Comparison of ENCODE assay signal across 15 cellular contexts in genomic region chr12:30719060-30719459, GRCh38. TPM values are rescaled to one million over a fixed set of nuclear protein-coding genes. Genes with fewer than 3 reads are reported as not detected.
DNase-seq lines count a peak whose midpoint lies in the region; TF ChIP-seq lines count a peak whose summit lies in the region.
"Had no signal": no experiment of that assay in that cellular context is flagged by ENCODE, and none has a peak within 500 bp of the region (broad histone marks: within the 10 kb centered on the region; RNA-seq: fewer than 3 reads in every experiment).

No MANE protein-coding gene starts in this region.

- H2AFZ ChIP-seq in KMS-11 (ENCODE audit: low read depth): peak overlapping the region; percentile 0; the same call in 1 of the 2 replicates

- TF ChIP-seq CTCF in AG09319 (IDR thresholded peaks at IDR 0.05; ENCODE audit: low read depth, low read length) (no peak), KMS-11 (conservative IDR thresholded peaks at IDR 0.05; ENCODE audit: low read depth, low read length) (no peak), glutamatergic neuron (IDR thresholded peaks at IDR 0.05; ENCODE audit: partially characterized antibody, unreplicated experiment) (no peak)

- DNase-seq in AG09319 (ENCODE audit: extremely low read depth, low read depth): peak; percentile 52
- DNase-seq in T47D (ENCODE audit: low read depth in 1 of 2, low spot score in 1 of 2): peak; percentile 14 to 78
- DNase-seq in left kidney (ENCODE audit: low read depth, low spot score): peak; percentile 10
- DNase-seq in glutamatergic neuron: no peak
- DNase-seq in mesenteric fat pad (ENCODE audit: low spot score): no peak
- DNase-seq in SIG-M5 treated with dmso at 0.1 percent for 504 hours (lab: John Stamatoyannopoulos, UW; ENCODE audit: unreplicated experiment): no peak
- DNase-seq in pons (ENCODE audit: low spot score): no peak
- DNase-seq: caudate nucleus, erythroblast, NCI-H1417, SJCRH30 had no signal

- no peaks in the 10 kb centered on the region for H3K36me3 ChIP-seq in KMS-11 (ENCODE audit: insufficient read depth)

- no peak overlapping the region for H3K4me3 Mint-ChIP-seq in glutamatergic neuron (ENCODE audit: unreplicated experiment)
- H3K4me3 Mint-ChIP-seq: activated T-helper 1 cell treated with anti-CD3 and anti-CD28 coated beads, Interleukin-12 subunit alpha, Interleukin-12 subunit beta, Interleukin-2, Interleukin-4 antibody, amounts not matched to agents 30 ng/mL and 10 ng/mL and 1 ng/mL, durations not matched to agents 14 hours and 24 hours and 36 hours; CD14-positive monocyte; natural killer cell treated with Interleukin-12 subunit alpha and Interleukin-12 subunit beta and Interleukin-15 and Interleukin-18, amount 100 ng/mL, for 72 hours had no signal

- no peaks in the 10 kb centered on the region for H4K20me1 ChIP-seq in KMS-11 (ENCODE audit: insufficient read depth)

- no peaks in the 10 kb centered on the region for H3K79me2 ChIP-seq in KMS-11 (ENCODE audit: insufficient read depth, low read depth)

- H3K27me3 Mint-ChIP-seq in glutamatergic neuron (ENCODE audit: unreplicated experiment): no peaks in the 10 kb centered on the region
- H3K27me3 Mint-ChIP-seq: natural killer cell treated with Interleukin-12 subunit alpha and Interleukin-12 subunit beta and Interleukin-15 and Interleukin-18, amount 100 ng/mL, for 72 hours had no signal

- no peaks in the 10 kb centered on the region for H3K27me3 ChIP-seq in KMS-11 (ENCODE audit: insufficient read depth, low read depth)
- H3K27me3 ChIP-seq: SJCRH30 had no signal

- H3K9me3 Mint-ChIP-seq in glutamatergic neuron (ENCODE audit: unreplicated experiment): no peaks in the 10 kb centered on the region
- H3K9me3 Mint-ChIP-seq: activated T-helper 1 cell treated with anti-CD3 and anti-CD28 coated beads, Interleukin-12 subunit alpha, Interleukin-12 subunit beta, Interleukin-2, Interleukin-4 antibody, amounts not matched to agents 30 ng/mL and 10 ng/mL and 1 ng/mL, durations not matched to agents 14 hours and 24 hours and 36 hours; CD14-positive monocyte; natural killer cell treated with Interleukin-12 subunit alpha and Interleukin-12 subunit beta and Interleukin-15 and Interleukin-18, amount 100 ng/mL, for 72 hours had no signal

- peak overlapping the region; percentile 27 for H3K4me2 ChIP-seq in KMS-11

- H3K9ac ChIP-seq in KMS-11: peak overlapping the region; percentile 1; the same call in 1 of the 2 replicates

- H3K36me3 Mint-ChIP-seq in glutamatergic neuron (ENCODE audit: unreplicated experiment): no peaks in the 10 kb centered on the region

- H3K27ac ChIP-seq in KMS-11: peak overlapping the region; percentile 34; the same call in 1 of the 2 replicates
- H3K27ac ChIP-seq: SJCRH30 had no signal

- in situ Hi-C loops in T47D (cut with HindIII; ENCODE audit: low pct_unique_long_range_greater_than_20kb, low sequenced_read_pairs): no loop called here

- H3K4me1 Mint-ChIP-seq in glutamatergic neuron (ENCODE audit: low read depth, unreplicated experiment): peaks cover 2% of the 10 kb centered on the region
- H3K4me1 Mint-ChIP-seq: CD14-positive monocyte had no signal

- H3K27ac Mint-ChIP-seq in glutamatergic neuron (ENCODE audit: unreplicated experiment): no peak overlapping the region
- H3K27ac Mint-ChIP-seq: activated T-helper 1 cell treated with anti-CD3 and anti-CD28 coated beads, Interleukin-12 subunit alpha, Interleukin-12 subunit beta, Interleukin-2, Interleukin-4 antibody, amounts not matched to agents 30 ng/mL and 10 ng/mL and 1 ng/mL, durations not matched to agents 14 hours and 24 hours and 36 hours; CD14-positive monocyte; natural killer cell treated with Interleukin-12 subunit alpha and Interleukin-12 subunit beta and Interleukin-15 and Interleukin-18, amount 100 ng/mL, for 72 hours had no signal

- peaks cover 29% of the 10 kb centered on the region for H3K4me1 ChIP-seq in KMS-11 (ENCODE audit: low read depth, poor library complexity, severe bottlenecking)
- H3K4me1 ChIP-seq: SJCRH30 had no signal

- no peak overlapping the region for H3K4me3 ChIP-seq in KMS-11 (IDR thresholded peaks at IDR 0.05; ENCODE audit: insufficient read depth, low read depth, low read length)
- H3K4me3 ChIP-seq: SJCRH30 had no signal

RNA-seq across cellular contexts. Expression of gene IPO8, which starts 23.4 kb away (rescaled TPM):
- total RNA-seq in glutamatergic neuron (ENCODE audit: unreplicated experiment): 29.7 TPM
- total RNA-seq in mesenteric fat pad: 41.4 TPM

RNA-seq across cellular contexts. Expression of gene CAPRIN2, which starts 35.7 kb away (rescaled TPM):
- total RNA-seq in glutamatergic neuron (ENCODE audit: unreplicated experiment): 36.5 TPM
- total RNA-seq in mesenteric fat pad: 14.5 TPM

Comparison
In these comparisons a context has a peak if more than half of its experiments do, and no peak if none do; other contexts are left out.
1. DNase-seq: peak in AG09319 (single experiment), T47D (2 of 2) and left kidney (single experiment); none in glutamatergic neuron (single experiment), mesenteric fat pad (single experiment), SIG-M5 treated with dmso at 0.1 percent for 504 hours (single experiment) and pons (single experiment).